Comparison of ENCODE assay signal across 21 cellular contexts in the genomic region with DNA sequence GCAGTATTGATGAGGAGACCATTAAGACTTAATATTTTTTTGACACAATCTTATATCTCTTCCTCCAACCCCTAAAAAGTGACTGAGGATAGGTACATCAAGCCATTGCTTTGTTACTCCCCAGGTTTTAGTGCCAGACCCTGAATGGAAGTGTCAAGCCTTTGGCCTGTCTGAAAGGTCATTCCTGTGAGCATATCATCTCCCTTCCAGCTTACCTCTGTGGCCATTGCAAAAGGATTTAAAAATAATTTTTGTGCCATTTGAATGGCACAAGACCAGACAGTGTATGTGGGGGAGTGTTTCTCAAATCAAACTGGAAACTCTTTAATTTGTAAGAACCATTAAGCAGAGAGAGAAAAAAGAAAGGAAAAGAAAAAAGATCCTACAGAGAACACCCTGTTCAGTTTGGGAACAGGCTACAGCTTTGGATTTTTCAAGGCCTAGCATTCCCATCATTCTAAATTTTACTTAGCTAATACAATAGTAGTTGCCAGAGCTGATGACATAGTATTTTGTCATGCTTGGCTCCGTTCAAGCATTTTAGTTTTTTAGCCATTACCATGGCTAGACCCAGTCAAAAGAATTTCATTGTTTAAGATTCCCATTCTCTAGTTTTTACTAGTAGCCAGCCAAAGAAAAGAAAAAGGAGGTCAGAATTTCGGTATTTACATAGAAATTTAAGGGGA. TPM values are rescaled to one million over a fixed set of nuclear protein-coding genes. Genes with fewer than 3 reads are reported as not detected.
DNase-seq lines count a peak whose midpoint lies in the region; ATAC-seq, FAIRE-seq and TF ChIP-seq lines count a peak whose summit lies in the region.
"Had no signal": no experiment of that assay in that cellular context is flagged by ENCODE, and none has a peak within 500 bp of the region (broad histone marks: within the 10 kb centered on the region; RNA-seq: fewer than 3 reads in every experiment).

No MANE protein-coding gene starts in this region.

- POLR2A ChIA-PET in CD4-positive, alpha-beta memory T cell (lab: Charles Lee; ENCODE audit: partially characterized antibody) = no interaction called here
- POLR2A ChIA-PET in HepG2 (lab: Yijun Ruan, JAX) = no interaction called here

- H3K4me3 ChIP-seq in CD4-positive, alpha-beta memory T cell (ENCODE audit: low read length in 2 of 2) = no peak overlapping the region
- no peak overlapping the region for H3K4me3 ChIP-seq in HepG2 (replicated peaks in 1 of 3; ENCODE audit: insufficient read depth in 1 of 3, low read depth in 2 of 3, low read length in 3 of 3)
- H3K4me3 ChIP-seq: coronary artery, mucosa of descending colon, skin epidermis, testis had no signal

- no peak overlapping the region for H3K9ac ChIP-seq in HepG2 (ENCODE audit: insufficient read depth, low read depth, low read length)

- H3K4me3 Mint-ChIP-seq in CD4-positive, alpha-beta memory T cell = no peak overlapping the region
- no peak overlapping the region for H3K4me3 Mint-ChIP-seq in naive B cell
- H3K4me3 Mint-ChIP-seq: activated CD8-positive, alpha-beta T cell treated with anti-CD3 and anti-CD28 coated beads for 36 hours; T-cell had no signal

- H3K9me3 ChIP-seq in CD4-positive, alpha-beta memory T cell (ENCODE audit: control insufficient read depth in 1 of 2, low read length in 2 of 2) = no peaks in the 10 kb centered on the region
- H3K9me3 ChIP-seq in HepG2 (ENCODE audit: low read length) = no peaks in the 10 kb centered on the region
- H3K9me3 ChIP-seq: mucosa of descending colon, testis had no signal

- no peak for TF ChIP-seq CTCF in HepG2 (CRISPR knock-in tag; IDR thresholded peaks at IDR 0.05)

- H3K79me2 ChIP-seq in HepG2 (ENCODE audit: insufficient read depth, low read length) = no peaks in the 10 kb centered on the region

- H3K4me1 Mint-ChIP-seq in CD4-positive, alpha-beta memory T cell = peaks cover 0 to 10% (median 3%) of the 10 kb centered on the region in 4 donors
- peaks cover 0 to 2% (median 0%) of the 10 kb centered on the region in 3 donors for H3K4me1 Mint-ChIP-seq in naive B cell
- H3K4me1 Mint-ChIP-seq: T-cell had no signal

- CTCF ChIA-PET in CD4-positive, alpha-beta memory T cell (lab: Charles Lee; ENCODE audit: partially characterized antibody) = no interaction called here
- CTCF ChIA-PET in HepG2 (lab: Yijun Ruan, JAX; ENCODE audit: low intra/inter-chr PET ratio, low total read pairs) = no interaction called here

- peaks cover 20 to 40% of the 10 kb centered on the region in 2 donors for H3K36me3 Mint-ChIP-seq in CD4-positive, alpha-beta memory T cell
- peaks cover 0 to 12% of the 10 kb centered on the region in 2 donors for H3K36me3 Mint-ChIP-seq in naive B cell

- no peaks in the 10 kb centered on the region for H3K9me3 Mint-ChIP-seq in CD4-positive, alpha-beta memory T cell
- H3K9me3 Mint-ChIP-seq in naive B cell = no peaks in the 10 kb centered on the region
- H3K9me3 Mint-ChIP-seq: activated CD8-positive, alpha-beta T cell treated with anti-CD3 and anti-CD28 coated beads for 36 hours; T-cell had no signal

- TF ChIP-seq EP300 in HepG2 (IDR thresholded peaks at IDR 0.05; ENCODE audit: low read depth in 2 of 2, low read length in 2 of 2) = no peak
- TF ChIP-seq EP300 in HepG2 (CRISPR knock-in tag; IDR thresholded peaks at IDR 0.05; ENCODE audit: borderline replicate concordance) = no peak

- no peaks in the 10 kb centered on the region for H3K27me3 Mint-ChIP-seq in CD4-positive, alpha-beta memory T cell
- H3K27me3 Mint-ChIP-seq in naive B cell = no peaks in the 10 kb centered on the region
- H3K27me3 Mint-ChIP-seq: activated CD8-positive, alpha-beta T cell treated with anti-CD3 and anti-CD28 coated beads for 36 hours; T-cell had no signal

- H4K20me1 ChIP-seq in HepG2 (ENCODE audit: insufficient read depth, low read length) = no peaks in the 10 kb centered on the region

- intact Hi-C loops in CD4-positive, alpha-beta memory T cell (cut with micrococcal nuclease) = no loop called here
- intact Hi-C loops in HepG2 (cut with micrococcal nuclease; ENCODE audit: unreplicated experiment) = no loop called here

- WGBS in adipose tissue, 3 donors = 80 to 91% (median 88%) methylated on average over 2 of the region's 2 CpGs
- WGBS in HepG2 (ENCODE audit: low lambda C conversion rate) = 96% methylated on average over 2 of the region's 2 CpGs

- no peak overlapping the region for H2AFZ ChIP-seq in HepG2 (ENCODE audit: low read length)

- no peak for FAIRE-seq in HepG2 (lab: Jason Lieb, UNC)
- FAIRE-seq: endothelial cell of umbilical vein, keratinocyte had no signal

- ATAC-seq in naive B cell (ENCODE audit: low read depth in 2 of 2) = no peak
- ATAC-seq in GM19328 (IDR thresholded peaks at IDR 0.05; ENCODE audit: unreplicated experiment) = no peak
- ATAC-seq in GM18519 (IDR thresholded peaks at IDR 0.05; ENCODE audit: low FRiP score, unreplicated experiment) = no peak
- no peak for ATAC-seq in HepG2
- ATAC-seq: activated CD8-positive, alpha-beta T cell treated with anti-CD3 and anti-CD28 coated beads for 36 hours; mucosa of descending colon; T-cell had no signal

- no TSS peak for BruUV-seq in HepG2 (replicated peaks; lab: Mats Ljungman, UMichigan)

- no peak for TF ChIP-seq POLR2A in HepG2 (IDR thresholded peaks at IDR 0.05; ENCODE audit: insufficient read depth in 1 of 2, low read depth in 2 of 2, low read length in 2 of 2)

- no peaks in the 10 kb centered on the region for H3K27me3 ChIP-seq in CD4-positive, alpha-beta memory T cell (ENCODE audit: insufficient read depth, low read length)
- H3K27me3 ChIP-seq in HepG2 (ENCODE audit: control insufficient read depth in 1 of 2, insufficient read depth in 2 of 2, low read length in 2 of 2) = no peaks in the 10 kb centered on the region
- H3K27me3 ChIP-seq: testis had no signal

- DNase-seq in CD4-positive, alpha-beta memory T cell = no peak
- DNase-seq in fibroblast of peridontal ligament (ENCODE audit: extremely low read depth) (peak; percentile 80), naive B cell (no peak), kidney tubule cell (ENCODE audit: low spot score) (no peak), HepG2 (ENCODE audit: low spot score) (no peak)
- DNase-seq: activated CD8-positive, alpha-beta T cell treated with anti-CD3 and anti-CD28 coated beads for 36 hours; Calu3; mucosa of descending colon; NCI-H2081; NCI-H510A; stimulated activated CD4-positive, alpha-beta T cell treated with anti-CD3 and anti-CD28 coated beads, Interleukin-4, amount 100 ng/mL, for 24 hours; T-cell; testis; WERI-Rb-1 had no signal

- peak overlapping the region in 5 of 7 donors; percentile 10 to 63 (median 47) for H3K27ac Mint-ChIP-seq in CD4-positive, alpha-beta memory T cell
- peak overlapping the region in 4 of 6 donors; percentile 25 to 81 (median 54) for H3K27ac Mint-ChIP-seq in naive B cell
- H3K27ac Mint-ChIP-seq: activated CD8-positive, alpha-beta T cell treated with anti-CD3 and anti-CD28 coated beads for 36 hours had no signal

- no peak overlapping the region for H3K4me2 ChIP-seq in HepG2 (ENCODE audit: low read depth, low read length)

- H3K36me3 ChIP-seq in CD4-positive, alpha-beta memory T cell (ENCODE audit: insufficient read depth, low read length) = peaks cover 3% of the 10 kb centered on the region
- peaks cover under 1 to 11% of the 10 kb centered on the region in 2 experiments; a peak in 1 of 5 replicates for H3K36me3 ChIP-seq in HepG2 (replicated peaks in 1 of 2; ENCODE audit: control insufficient read depth in 1 of 2, insufficient read depth in 2 of 2, low read length in 2 of 2)

- H3K27ac ChIP-seq in CD4-positive, alpha-beta memory T cell (ENCODE audit: low read depth, low read length) = no peak overlapping the region
- H3K27ac ChIP-seq in adipose tissue (ENCODE audit: low read depth, low read length) (peak overlapping the region; percentile 75), HepG2 (ENCODE audit: extremely low read length, insufficient read depth, low read length) (no peak overlapping the region)
- H3K27ac ChIP-seq: skin epidermis, WERI-Rb-1 had no signal

- no peak for TF ChIP-seq RAD21 in HepG2 (CRISPR knock-in tag; IDR thresholded peaks at IDR 0.05)

- no peaks in the 10 kb centered on the region for H3K4me1 ChIP-seq in CD4-positive, alpha-beta memory T cell (ENCODE audit: insufficient read depth, low read length)
- H3K4me1 ChIP-seq in HepG2 (ENCODE audit: insufficient read depth, low read length) = no peaks in the 10 kb centered on the region
- H3K4me1 ChIP-seq: testis had no signal

- in situ Hi-C loops in HepG2 (cut with HindIII; ENCODE audit: extremely low pct_ligation_motif_present, low pct_unique_long_range_greater_than_20kb) = no loop called here

RNA-seq across cellular contexts. Expression of a gene that starts 49.6 kb away (rescaled TPM):
- total RNA-seq in CD4-positive, alpha-beta memory T cell = 10 to 100 TPM; 14.4 to 15.0 TPM
- 10 to 100 TPM; 41.9 to 49.5 TPM for polyA plus RNA-seq in CD4-positive, alpha-beta memory T cell
- polyA plus RNA-seq in adipose tissue (10 to 100 TPM; 10.4 to 24.6 (median 16.3) TPM), naive B cell (ENCODE audit: low read depth in 6 of 6) (10 to 100 TPM; 24.8 to 42.4 (median 30.6) TPM), HepG2 (2011; rRNA removed) (4.2 and 5.1 TPM in 2 replicates)
- 14.8 and 23.0 TPM in 2 replicates for total RNA-seq in HepG2 (2016; rRNA removed; fragmentation: Illumina TruSeq; extraction: Trizol)
- total RNA-seq in HepG2 (2016; cell fraction: cytosol; rRNA removed; fragmentation: Illumina TruSeq; extraction: Trizol; ENCODE audit: low read depth) = 2.2 and 2.8 TPM in 2 replicates
- 16.3 and 27.5 TPM in 2 replicates for total RNA-seq in HepG2 (2016; cell fraction: insoluble cytoplasmic fraction; rRNA removed; fragmentation: Illumina TruSeq; extraction: Trizol)
- 5.5 and 5.7 TPM in 2 replicates for total RNA-seq in HepG2 (2016; cell fraction: membrane; rRNA removed; fragmentation: Illumina TruSeq; extraction: Trizol)
- total RNA-seq in HepG2 (2016; cell fraction: nucleus; rRNA removed; fragmentation: Illumina TruSeq; extraction: Trizol) = 6.6 and 9.1 TPM in 2 replicates
- 3.0 and 5.1 TPM in 2 replicates for polyA plus RNA-seq in HepG2 (2011; cell fraction: cytosol; rRNA removed)
- polyA plus RNA-seq in HepG2 (2011; cell fraction: nucleus; rRNA removed) = 1.4 and 1.5 TPM in 2 replicates
- polyA plus RNA-seq in HepG2 (2012) = 6.8 and 10.6 TPM in 2 replicates
- polyA plus RNA-seq in HepG2 (2016; cell fraction: cytosol; fragmentation: Illumina TruSeq; extraction: Trizol; ENCODE audit: low read depth) = 2.3 and 2.7 TPM in 2 replicates
- 25.3 and 28.2 TPM in 2 replicates for polyA plus RNA-seq in HepG2 (2016; cell fraction: insoluble cytoplasmic fraction; fragmentation: Illumina TruSeq; extraction: Trizol; ENCODE audit: low read depth)
- 3.3 and 3.4 TPM in 2 replicates for polyA plus RNA-seq in HepG2 (2016; cell fraction: membrane; fragmentation: Illumina TruSeq; extraction: Trizol; ENCODE audit: low read depth)
- polyA plus RNA-seq in HepG2 (2016; cell fraction: nucleus; fragmentation: Illumina TruSeq; extraction: Trizol; ENCODE audit: insufficient read depth, low read depth) = 7.9 and 17.4 TPM in 2 replicates
- 1.3 TPM in 1 of 2 replicates, not detected in the other for polyA minus RNA-seq in HepG2 (2011; rRNA and poly(A)+ RNA removed; ENCODE audit: low replicate concordance)
- 1.4 and 2.2 TPM in 2 replicates for polyA minus RNA-seq in HepG2 (2011; cell fraction: cytosol; rRNA and poly(A)+ RNA removed)
- polyA minus RNA-seq in HepG2 (2011; cell fraction: nucleus; rRNA and poly(A)+ RNA removed) = 2.7 and 4.4 TPM in 2 replicates
